Comparison of ENCODE assay signal across 24 cellular contexts in genomic region chr1:41005876-41006275, GRCh38. TPM values are rescaled to one million over a fixed set of nuclear protein-coding genes. Genes with fewer than 3 reads are reported as not detected.
DNase-seq lines count a peak whose midpoint lies in the region; ATAC-seq and TF ChIP-seq lines count a peak whose summit lies in the region.
"Had no signal": no experiment of that assay in that cellular context is flagged by ENCODE, and none has a peak within 500 bp of the region (broad histone marks: within the 10 kb centered on the region; RNA-seq: fewer than 3 reads in every experiment).

No MANE protein-coding gene starts in this region.

- H3K27me3 Mint-ChIP-seq in HFFc6 (ENCODE audit: insufficient read depth) (peaks cover 3% of the 10 kb centered on the region), CD14-positive monocyte (ENCODE audit: low read depth in 3 of 3) (no peaks in the 10 kb centered on the region)
- no peaks in the 10 kb centered on the region for H3K27me3 Mint-ChIP-seq in activated naive CD8-positive, alpha-beta T cell treated with anti-CD3 and anti-CD28 coated beads, Interleukin-2, amount 10 ng/mL, durations not matched to agents 7 days and 5 days
- H3K27me3 Mint-ChIP-seq: CD8-positive, alpha-beta memory T cell; IgD-negative memory B cell had no signal

- peak overlapping the region; percentile 61 for H3K27ac Mint-ChIP-seq in HFFc6
- H3K27ac Mint-ChIP-seq in activated naive CD8-positive, alpha-beta T cell treated with anti-CD3 and anti-CD28 coated beads, Interleukin-2, amount 10 ng/mL, durations not matched to agents 7 days and 5 days, result peak overlapping the region; percentile 67
- H3K27ac Mint-ChIP-seq in CD14-positive monocyte, result no peak overlapping the region

- H3K27me3 ChIP-seq in BLaER1 treated with 17β-estradiol and CSF1 and Interleukin-3, amounts not matched to agents 10 nM and 100 nM, result no peaks in the 10 kb centered on the region

- H3K9me3 Mint-ChIP-seq in HFFc6, result no peaks in the 10 kb centered on the region
- no peaks in the 10 kb centered on the region for H3K9me3 Mint-ChIP-seq in activated naive CD8-positive, alpha-beta T cell treated with anti-CD3 and anti-CD28 coated beads, Interleukin-2, amount 10 ng/mL, durations not matched to agents 7 days and 5 days
- H3K9me3 Mint-ChIP-seq in CD14-positive monocyte, result no peaks in the 10 kb centered on the region
- H3K9me3 Mint-ChIP-seq: CD8-positive, alpha-beta memory T cell; IgD-negative memory B cell had no signal

- H3K4me1 Mint-ChIP-seq in HFFc6 (ENCODE audit: low read depth) (peaks cover 58% of the 10 kb centered on the region), CD14-positive monocyte (peaks cover 19% of the 10 kb centered on the region)
- peaks cover 24% of the 10 kb centered on the region for H3K4me1 Mint-ChIP-seq in activated naive CD8-positive, alpha-beta T cell treated with anti-CD3 and anti-CD28 coated beads, Interleukin-2, amount 10 ng/mL, durations not matched to agents 7 days and 5 days

- no peak overlapping the region for H3K4me3 ChIP-seq in BLaER1 treated with 17β-estradiol and CSF1 and Interleukin-3, amounts not matched to agents 10 nM and 100 nM
- no peak overlapping the region for H3K4me3 ChIP-seq in lower leg skin (ENCODE audit: low read depth, poor library complexity, severe bottlenecking)

- DNase-seq in HFFc6 (no peak), epithelial cell of prostate (ENCODE audit: low read depth, low spot score) (no peak), lower leg skin (ENCODE audit: low spot score in 2 of 2) (no peak), AG08395 (ENCODE audit: low spot score) (no peak), CD14-positive monocyte (ENCODE audit: low spot score) (no peak)
- DNase-seq in activated naive CD8-positive, alpha-beta T cell treated with anti-CD3 and anti-CD28 coated beads, Interleukin-2, amount 10 ng/mL, durations not matched to agents 7 days and 5 days, result no peak
- DNase-seq: AML-193; CD8-positive, alpha-beta memory T cell; DMS 273 treated with DMSO at 0.1 percent for 48 hours; DND-41; NCI-H1048; NCI-H1417; NCI-H1694 treated with DMSO at 0.1 percent for 48 hours; NCI-H2081; NCI-H2227 treated with DMSO at 0.1 percent for 48 hours; NCI-H526 treated with DMSO at 0.1 percent for 48 hours; RPMI8226; SHP77 treated with DMSO at 0.1 percent for 48 hours had no signal

- TF ChIP-seq CTCF in HFFc6 (IDR thresholded peaks at IDR 0.05) (no peak), lower leg skin (IDR thresholded peaks at IDR 0.05) (no peak), CD14-positive monocyte (IDR thresholded peaks at IDR 0.05) (no peak)

- peaks cover 0 to 84% (median 35%) of the 10 kb centered on the region in 11 experiments; a peak in 15 of 22 replicates for H4K20me1 ChIP-seq in BLaER1 treated with 17β-estradiol and CSF1 and Interleukin-3, amounts not matched to agents 10 nM and 100 nM

- ATAC-seq in activated naive CD8-positive, alpha-beta T cell treated with anti-CD3 and anti-CD28 coated beads, Interleukin-2, amount 10 ng/mL, durations not matched to agents 7 days and 5 days (ENCODE audit: low read depth), result no peak
- ATAC-seq in HG02981 (IDR thresholded peaks at IDR 0.05; ENCODE audit: unreplicated experiment), result no peak

- no peaks in the 10 kb centered on the region for H3K9me3 ChIP-seq in BLaER1 treated with 17β-estradiol and CSF1 and Interleukin-3, amounts not matched to agents 10 nM and 100 nM (replicated peaks in 1 of 11)

- H3K4me1 ChIP-seq in BLaER1 treated with 17β-estradiol and CSF1 and Interleukin-3, amounts not matched to agents 10 nM and 100 nM, result peaks cover 25 to 98% (median 66%) of the 10 kb centered on the region in 10 experiments

- intact Hi-C loops in lower leg skin (cut with DNase I; ENCODE audit: low total_unique reads), result no loop called here
- intact Hi-C loops in CD14-positive monocyte (cut with micrococcal nuclease), result no loop called here

- H3K9ac ChIP-seq in BLaER1 treated with 17β-estradiol and CSF1 and Interleukin-3, amounts not matched to agents 10 nM and 100 nM, result peak overlapping the region in 3 of 11 experiments; percentile 5 to 31 (median 11); a peak in 3 of 22 replicates
- H3K9ac ChIP-seq: KMS-11 had no signal

- 86 to 88% methylated on average over 5 of the region's 5 CpGs for WGBS in lower leg skin, 2 donors

- POLR2A ChIA-PET in activated naive CD8-positive, alpha-beta T cell treated with anti-CD3 and anti-CD28 coated beads, Interleukin-2, amount 10 ng/mL, durations not matched to agents 7 days and 5 days (lab: Charles Lee), result no interaction called here

- H3K4me3 Mint-ChIP-seq in HFFc6, result no peak overlapping the region
- no peak overlapping the region for H3K4me3 Mint-ChIP-seq in activated naive CD8-positive, alpha-beta T cell treated with anti-CD3 and anti-CD28 coated beads, Interleukin-2, amount 10 ng/mL, durations not matched to agents 7 days and 5 days
- H3K4me3 Mint-ChIP-seq in CD14-positive monocyte, result no peak overlapping the region
- H3K4me3 Mint-ChIP-seq: CD8-positive, alpha-beta memory T cell; IgD-negative memory B cell had no signal

- peak overlapping the region in 2 of 11 experiments; percentile 6 to 26; a peak in 3 of 22 replicates for H3K27ac ChIP-seq in BLaER1 treated with 17β-estradiol and CSF1 and Interleukin-3, amounts not matched to agents 10 nM and 100 nM
- peak overlapping the region; percentile 96 for H3K27ac ChIP-seq in epithelial cell of prostate
- H3K27ac ChIP-seq: C4-2B, KMS-11 had no signal

- no peak for TF ChIP-seq POLR2A in lower leg skin (IDR thresholded peaks at IDR 0.05)

- H3K4me2 ChIP-seq in BLaER1 treated with 17β-estradiol and CSF1 and Interleukin-3, amounts not matched to agents 10 nM and 100 nM, result peak overlapping the region in 8 of 11 experiments; percentile 10 to 79 (median 52); a peak in 12 of 22 replicates
- H3K4me2 ChIP-seq: KMS-11 had no signal

- peaks cover 56 to 98% (median 96%) of the 10 kb centered on the region in 11 experiments for H3K36me3 ChIP-seq in BLaER1 treated with 17β-estradiol and CSF1 and Interleukin-3, amounts not matched to agents 10 nM and 100 nM

- peaks cover 74% of the 10 kb centered on the region for H3K36me3 Mint-ChIP-seq in HFFc6 (ENCODE audit: low read depth)
- peaks cover 44% of the 10 kb centered on the region for H3K36me3 Mint-ChIP-seq in activated naive CD8-positive, alpha-beta T cell treated with anti-CD3 and anti-CD28 coated beads, Interleukin-2, amount 10 ng/mL, durations not matched to agents 7 days and 5 days
- peaks cover 77 to 79% of the 10 kb centered on the region in 2 donors for H3K36me3 Mint-ChIP-seq in CD14-positive monocyte

RNA-seq across cellular contexts. Expression of gene SLFNL1, which starts 15.6 kb away (rescaled TPM):
- under 1 TPM in 4 of 6 experiments, not detected in 2; 0.07 to 0.17 (median 0.11) TPM for total RNA-seq in HFFc6 (2021; fragmentation: NEBNext Ultra II Directional; extraction: Animal tissue kit (Norgen Biotek cat#: 25700))
- total RNA-seq in activated naive CD8-positive, alpha-beta T cell treated with anti-CD3 and anti-CD28 coated beads, Interleukin-2, amount 10 ng/mL, durations not matched to agents 7 days and 5 days, result under 1 TPM; 0.55 to 0.60 TPM
- total RNA-seq in lower leg skin, result under 1 TPM in 1 of 4 donors, not detected in 3; 0.26 TPM
- under 1 TPM in 1 of 2 donors, not detected in 1; 0.11 TPM for polyA plus RNA-seq in CD14-positive monocyte
- total RNA-seq: H4 had no signal

RNA-seq across cellular contexts. Expression of gene CTPS1, which starts 26.4 kb away (rescaled TPM):
- 100 to 1,000 TPM in 1 of 6 experiments, 10 to 100 TPM in 5; 89.3 to 125 (median 91.6) TPM for total RNA-seq in HFFc6 (2021; fragmentation: NEBNext Ultra II Directional; extraction: Animal tissue kit (Norgen Biotek cat#: 25700))
- total RNA-seq in activated naive CD8-positive, alpha-beta T cell treated with anti-CD3 and anti-CD28 coated beads, Interleukin-2, amount 10 ng/mL, durations not matched to agents 7 days and 5 days, result 10 to 100 TPM; 45.1 to 47.5 TPM
- total RNA-seq in lower leg skin, result 10 to 100 TPM in 1 of 4 donors, 1 to 10 TPM in 3; 7.7 to 23.3 (median 8.9) TPM
- polyA plus RNA-seq in CD14-positive monocyte, result 1 to 10 TPM; 5.3 to 6.0 TPM

Comparison
In these comparisons a context has a peak if more than half of its experiments do, and no peak if none do; other contexts are left out.
1. H3K27ac Mint-ChIP-seq: peak in HFFc6 (single experiment) and activated naive CD8-positive, alpha-beta T cell treated with anti-CD3 and anti-CD28 coated beads, Interleukin-2, amount 10 ng/mL, durations not matched to agents 7 days and 5 days (single experiment); none in CD14-positive monocyte (0 of 7).